22 cellular contexts compared by ENCODE assay signal in genomic region chr6:42135161-42135560, GRCh38. TPM values are rescaled to one million over a fixed set of nuclear protein-coding genes. Genes with fewer than 3 reads are reported as not detected.
DNase-seq lines count a peak whose midpoint lies in the region; ATAC-seq and TF ChIP-seq lines count a peak whose summit lies in the region.
"Had no signal": no experiment of that assay in that cellular context is flagged by ENCODE, and none has a peak within 500 bp of the region (broad histone marks: within the 10 kb centered on the region; RNA-seq: fewer than 3 reads in every experiment).

No MANE protein-coding gene starts in this region.

- peaks cover 30% of the 10 kb centered on the region for H3K4me1 Mint-ChIP-seq in mesothelial cell of epicardium

- H3K4me3 Mint-ChIP-seq in mesothelial cell of epicardium: no peak overlapping the region

- intact Hi-C loops in Right ventricle myocardium inferior (cut with DNase I): no loop called here

- no peaks in the 10 kb centered on the region for H3K36me3 ChIP-seq in right atrium auricular region

- H3K9me3 Mint-ChIP-seq in mesothelial cell of epicardium: no peaks in the 10 kb centered on the region

- H3K27me3 ChIP-seq in right atrium auricular region: no peaks in the 10 kb centered on the region
- H3K27me3 ChIP-seq: Peyer's patch had no signal

- ATAC-seq in Right ventricle myocardium inferior (no peak), GM21529 (IDR thresholded peaks at IDR 0.05; ENCODE audit: unreplicated experiment) (no peak)

- H3K27me3 Mint-ChIP-seq in mesothelial cell of epicardium (ENCODE audit: low read depth): no peaks in the 10 kb centered on the region

- no peak for TF ChIP-seq CTCF in right atrium auricular region (IDR thresholded peaks at IDR 0.05)
- no peak for TF ChIP-seq CTCF in VCaP (conservative IDR thresholded peaks at IDR 0.05)
- TF ChIP-seq CTCF in mesothelial cell of epicardium (IDR thresholded peaks at IDR 0.05; ENCODE audit: unreplicated experiment): no peak

- H3K4me3 ChIP-seq in right atrium auricular region: no peak overlapping the region
- H3K4me3 ChIP-seq: Peyer's patch had no signal

- H3K27ac Mint-ChIP-seq in mesothelial cell of epicardium: peak overlapping the region; percentile 39

- peak; percentile 45 for DNase-seq in Right ventricle myocardium inferior (ENCODE audit: missing footprints)
- no peak for DNase-seq in right atrium auricular region (ENCODE audit: low spot score)
- DNase-seq in mesothelial cell of epicardium (ENCODE audit: low spot score in 2 of 2, unreplicated experiment in 2 of 2): no peak
- DNase-seq in activated CD4-positive, CD25-positive, alpha-beta regulatory T cell treated with anti-CD3 and anti-CD28 coated beads, Interleukin-2, amount 50 U/mL, for 72 hours: no peak
- no peak for DNase-seq in stimulated activated naive CD4-positive, alpha-beta T cell treated with Interleukin-2 at 50 U/mL for 16 hours (lab: John Stamatoyannopoulos, UW)
- no peak for DNase-seq in stimulated activated CD4-positive, alpha-beta T cell treated with anti-CD3 and anti-CD28 coated beads, Interleukin-4, amount 100 ng/mL, for 4 hours
- DNase-seq: AML-193, IMR-90, NCI-H1417 treated with DMSO at 0.1 percent for 48 hours, NCI-H1930, NCI-H226, NCI-H524, NCI-H82, Peyer's patch, SHP77, SK-N-SH had no signal

- H3K36me3 Mint-ChIP-seq in mesothelial cell of epicardium: peaks cover 4% of the 10 kb centered on the region

- no peaks in the 10 kb centered on the region for H3K4me1 ChIP-seq in right atrium auricular region

- H3K27ac ChIP-seq in right atrium auricular region (no peak overlapping the region), VCaP (peak overlapping the region; percentile 98; the same call in 1 of the 2 replicates)
- H3K27ac ChIP-seq: 22Rv1, C4-2B, Peyer's patch had no signal

- no peaks in the 10 kb centered on the region for H3K9me3 ChIP-seq in right atrium auricular region
- H3K9me3 ChIP-seq: Peyer's patch, SK-N-SH had no signal

RNA-seq across cellular contexts. Expression of gene C6orf132, which starts 7.3 kb away (rescaled TPM):
- total RNA-seq in Right ventricle myocardium inferior (2.0 TPM), right atrium auricular region (1 to 10 TPM; 1.9 to 2.8 TPM), mesothelial cell of epicardium (22.4 to 23.9 TPM (median 22.5 TPM) in 3 replicates)

RNA-seq across cellular contexts. Expression of gene GUCA1A, which starts 38.0 kb away (rescaled TPM):
- total RNA-seq in Right ventricle myocardium inferior (not detected), right atrium auricular region (not detected), mesothelial cell of epicardium (0.91 to 1.3 TPM (median 0.92 TPM) in 3 replicates)
- total RNA-seq: HT-29, MCF 10A, Peyer's patch had no signal

RNA-seq across cellular contexts. Expression of gene GUCA1B, which starts 59.6 kb away (rescaled TPM):
- total RNA-seq in Right ventricle myocardium inferior (1.2 TPM), right atrium auricular region (under 1 TPM; 0.74 to 0.83 TPM), mesothelial cell of epicardium (2.2 to 2.7 TPM (median 2.6 TPM) in 3 replicates)
- total RNA-seq: HT-29 had no signal
